16 cellular contexts compared by ENCODE assay signal in genomic region chr18:50986360-50987087, GRCh38. TPM values are rescaled to one million over a fixed set of nuclear protein-coding genes. Genes with fewer than 3 reads are reported as not detected.
DNase-seq lines count a peak whose midpoint lies in the region; ATAC-seq, FAIRE-seq and TF ChIP-seq lines count a peak whose summit lies in the region.
"Had no signal": no experiment of that assay in that cellular context is flagged by ENCODE, and none has a peak within 500 bp of the region (broad histone marks: within the 10 kb centered on the region; RNA-seq: fewer than 3 reads in every experiment).

No MANE protein-coding gene starts in this region.

- H3K27ac Mint-ChIP-seq in astrocyte (ENCODE audit: unreplicated experiment): peak overlapping the region; percentile 54
- H3K27ac Mint-ChIP-seq: activated T-helper 2 cell treated with anti-CD3 and anti-CD28 coated beads, Interferon-gamma antibody, Interleukin-2, Interleukin-4, amounts not matched to agents 10 μg/mL and 5 μg/mL and 100 μg/mL, durations not matched to agents 14 hours and 24 hours and 36 hours; natural killer cell treated with Interleukin-12 subunit alpha and Interleukin-12 subunit beta and Interleukin-15 and Interleukin-18, amount 100 ng/mL, for 72 hours; T-helper 1 cell treated with Interleukin-12 subunit alpha and Interleukin-12 subunit beta and Interleukin-4 antibody, amounts not matched to agents 30 μg/mL and 1 μg/mL, for 36 hours had no signal

- H3K9me3 Mint-ChIP-seq in astrocyte (ENCODE audit: unreplicated experiment): no peaks in the 10 kb centered on the region
- H3K9me3 Mint-ChIP-seq: activated T-helper 2 cell treated with anti-CD3 and anti-CD28 coated beads, Interferon-gamma antibody, Interleukin-2, Interleukin-4, amounts not matched to agents 10 μg/mL and 5 μg/mL and 100 μg/mL, durations not matched to agents 14 hours and 24 hours and 36 hours; natural killer cell treated with Interleukin-12 subunit alpha and Interleukin-12 subunit beta and Interleukin-15 and Interleukin-18, amount 100 ng/mL, for 72 hours; T-helper 1 cell treated with Interleukin-12 subunit alpha and Interleukin-12 subunit beta and Interleukin-4 antibody, amounts not matched to agents 30 μg/mL and 1 μg/mL, for 36 hours had no signal

- no peak overlapping the region for H3K4me3 ChIP-seq in HEK293 (ENCODE audit: low read depth, low read length)
- H3K4me3 ChIP-seq in astrocyte (ENCODE audit: insufficient read depth, low read depth, low read length): no peak overlapping the region
- H3K4me3 ChIP-seq: sigmoid colon, transverse colon had no signal

- H3K27me3 ChIP-seq in astrocyte (ENCODE audit: insufficient read depth, low read length): no peaks in the 10 kb centered on the region
- H3K27me3 ChIP-seq: sigmoid colon, transverse colon had no signal

- no peak overlapping the region for H2AFZ ChIP-seq in astrocyte (ENCODE audit: low read depth, low read length)

- TF ChIP-seq CTCF in HEK293 (tag by site-specific recombination; IDR thresholded peaks at IDR 0.05) (no peak), astrocyte (IDR thresholded peaks at IDR 0.05; ENCODE audit: insufficient read depth, low read depth, low read length) (no peak)

- no peak overlapping the region for H3K9ac ChIP-seq in astrocyte (ENCODE audit: low read length)

- peak overlapping the region; percentile 40 for H3K4me3 Mint-ChIP-seq in astrocyte (ENCODE audit: unreplicated experiment)
- H3K4me3 Mint-ChIP-seq: natural killer cell treated with Interleukin-12 subunit alpha and Interleukin-12 subunit beta and Interleukin-15 and Interleukin-18, amount 100 ng/mL, for 72 hours; T-helper 1 cell treated with Interleukin-12 subunit alpha and Interleukin-12 subunit beta and Interleukin-4 antibody, amounts not matched to agents 30 μg/mL and 1 μg/mL, for 36 hours had no signal

- H4K20me1 ChIP-seq in astrocyte (ENCODE audit: insufficient read depth, low read length): no peaks in the 10 kb centered on the region

- peaks cover 4% of the 10 kb centered on the region for H3K36me3 Mint-ChIP-seq in astrocyte (ENCODE audit: low read depth, unreplicated experiment)
- H3K36me3 Mint-ChIP-seq: natural killer cell treated with Interleukin-12 subunit alpha and Interleukin-12 subunit beta and Interleukin-15 and Interleukin-18, amount 100 ng/mL, for 72 hours had no signal

- H3K9me3 ChIP-seq in HEK293 (ENCODE audit: control insufficient read depth, insufficient read depth, low read depth, low read length): no peaks in the 10 kb centered on the region
- H3K9me3 ChIP-seq in astrocyte (ENCODE audit: insufficient read depth, low read depth, low read length): no peaks in the 10 kb centered on the region
- H3K9me3 ChIP-seq: sigmoid colon, transverse colon had no signal

- POLR2A ChIA-PET in HEK293 (lab: Yijun Ruan, JAX): interaction anchor here (0.9 to 2.2 kb wide), 3 partner anchors 18 to 43 kb away, joined by 3 to 10 read pairs (median 3); partner anchors contain the start of genes ELAC1 and SMAD4

- H3K4me1 ChIP-seq in HEK293 (ENCODE audit: control insufficient read depth, insufficient read depth, low read length) (no peaks in the 10 kb centered on the region), astrocyte (ENCODE audit: insufficient read depth, low read length) (peaks cover 13% of the 10 kb centered on the region)

- no peaks in the 10 kb centered on the region for H3K27me3 Mint-ChIP-seq in astrocyte (ENCODE audit: low read depth, unreplicated experiment)
- H3K27me3 Mint-ChIP-seq: natural killer cell treated with Interleukin-12 subunit alpha and Interleukin-12 subunit beta and Interleukin-15 and Interleukin-18, amount 100 ng/mL, for 72 hours had no signal

- peak; percentile 64 for FAIRE-seq in astrocyte (lab: Jason Lieb, UNC)

- H3K36me3 ChIP-seq in HEK293 (ENCODE audit: control insufficient read depth in 2 of 2, insufficient read depth in 1 of 2, low read length in 2 of 2): no peaks in the 10 kb centered on the region; a peak in 1 of 3 replicates
- H3K36me3 ChIP-seq in astrocyte (ENCODE audit: insufficient read depth, low read length): no peaks in the 10 kb centered on the region
- H3K36me3 ChIP-seq: transverse colon had no signal

- H3K27ac ChIP-seq in HEK293 (ENCODE audit: extremely low read depth, low read depth, low read length): no peak overlapping the region
- H3K27ac ChIP-seq in astrocyte (ENCODE audit: low read depth, low read length): peak overlapping the region; percentile 11
- H3K27ac ChIP-seq: sigmoid colon, transverse colon had no signal

- CTCF ChIA-PET in HEK293 (lab: Yijun Ruan, JAX): interaction anchor here (0.6 to 1.9 kb wide), 6 partner anchors 11 to 264 kb away, joined by 3 to 7 read pairs (median 4); no protein-coding TSS in a partner anchor

- H3K4me2 ChIP-seq in astrocyte (ENCODE audit: low read length): peak overlapping the region; percentile 17

- no peaks in the 10 kb centered on the region for H3K79me2 ChIP-seq in astrocyte (ENCODE audit: insufficient read depth, low read length)

- ATAC-seq in GM21529 (IDR thresholded peaks at IDR 0.05; ENCODE audit: unreplicated experiment) (no peak), HG03025 (IDR thresholded peaks at IDR 0.05; ENCODE audit: low FRiP score, unreplicated experiment) (no peak), HG02938 (IDR thresholded peaks at IDR 0.05; ENCODE audit: unreplicated experiment) (no peak), HG03520 (IDR thresholded peaks at IDR 0.05; ENCODE audit: unreplicated experiment) (no peak)
- ATAC-seq: natural killer cell treated with Interleukin-12 subunit alpha and Interleukin-12 subunit beta and Interleukin-15 and Interleukin-18, amount 100 ng/mL, for 72 hours had no signal

- peaks cover 14% of the 10 kb centered on the region for H3K4me1 Mint-ChIP-seq in astrocyte (ENCODE audit: low read depth, unreplicated experiment)

- DNase-seq in A172 (ENCODE audit: low spot score) (peak; percentile 33), astrocyte (ENCODE audit: low read depth) (peak; percentile 63), inferior parietal cortex (ENCODE audit: extremely low spot score) (peak; percentile 57)
- DNase-seq: DMS79 treated with DMSO at 0.1 percent for 48 hours, islet precursor cell, KBM-7, sigmoid colon, transverse colon had no signal

TF ChIP-seq in HEK293, 187 proteins besides CTCF, POLR2A, EP300 and RAD21 (continues in another document):
- TF ChIP-seq HOXC10 (CRISPR knock-in tag; IDR thresholded peaks at IDR 0.05): no peak
- no peak for TF ChIP-seq ZNF677 (tag by site-specific recombination; IDR thresholded peaks at IDR 0.05)
- peak; percentile 82 for TF ChIP-seq SCRT2 (tag by site-specific recombination; IDR thresholded peaks at IDR 0.05)
- TF ChIP-seq ZNF18 (tag by site-specific recombination; IDR thresholded peaks at IDR 0.05): no peak
- TF ChIP-seq ZNF629 (tag by site-specific recombination; IDR thresholded peaks at IDR 0.05): peak; percentile 51; the same call in 1 of the 2 replicates
- no peak for TF ChIP-seq KLF16 (tag by site-specific recombination; IDR thresholded peaks at IDR 0.05)
- 0 out of 2 replicates have a peak, but pooled peaks have one; percentile 44 for TF ChIP-seq ZFP37 (tag by site-specific recombination; IDR thresholded peaks at IDR 0.05)
- TF ChIP-seq SCRT1 (tag by site-specific recombination; IDR thresholded peaks at IDR 0.05; ENCODE audit: borderline replicate concordance): peak; percentile 37; the same call in 1 of the 2 replicates
- TF ChIP-seq HIC1 (tag by site-specific recombination; IDR thresholded peaks at IDR 0.05): 0 out of 2 replicates have a peak, but pooled peaks have one; percentile 10
- TF ChIP-seq ZSCAN16 (tag by site-specific recombination; IDR thresholded peaks at IDR 0.05): no peak
- no peak for TF ChIP-seq TCF7L2 (IDR thresholded peaks at IDR 0.05; ENCODE audit: borderline replicate concordance, low read depth, low read length)
- no peak for TF ChIP-seq ZNF549 (tag by site-specific recombination; IDR thresholded peaks at IDR 0.05)
- TF ChIP-seq ZNF791 (tag by site-specific recombination; IDR thresholded peaks at IDR 0.05): no peak
- TF ChIP-seq, protein P1, sequence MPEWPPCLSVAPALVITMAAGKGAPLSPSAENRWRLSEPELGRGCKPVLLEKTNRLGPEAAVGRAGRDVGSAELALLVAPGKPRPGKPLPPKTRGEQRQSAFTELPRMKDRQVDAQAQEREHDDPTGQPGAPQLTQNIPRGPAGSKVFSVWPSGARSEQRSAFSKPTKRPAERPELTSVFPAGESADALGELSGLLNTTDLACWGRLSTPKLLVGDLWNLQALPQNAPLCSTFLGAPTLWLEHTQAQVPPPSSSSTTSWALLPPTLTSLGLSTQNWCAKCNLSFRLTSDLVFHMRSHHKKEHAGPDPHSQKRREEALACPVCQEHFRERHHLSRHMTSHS (tag by site-specific recombination; IDR thresholded peaks at IDR 0.05): no peak

RNA-seq across cellular contexts. Expression of gene ELAC1, which starts 18.7 kb away (rescaled TPM):
- 8.1 and 11.6 TPM in 2 replicates for total RNA-seq in A172 (2014; rRNA removed; shearing (Covaris generic))
- 7.6 and 8.2 TPM in 2 replicates for total RNA-seq in astrocyte

RNA-seq across cellular contexts. Expression of gene SMAD4, which starts 43.5 kb away (rescaled TPM):
- total RNA-seq in A172 (2014; rRNA removed; shearing (Covaris generic)): 71.9 and 92.8 TPM in 2 replicates
- 84.3 and 87.7 TPM in 2 replicates for total RNA-seq in astrocyte
